Comparison of ENCODE assay signal across 11 cellular contexts in the genomic region with DNA sequence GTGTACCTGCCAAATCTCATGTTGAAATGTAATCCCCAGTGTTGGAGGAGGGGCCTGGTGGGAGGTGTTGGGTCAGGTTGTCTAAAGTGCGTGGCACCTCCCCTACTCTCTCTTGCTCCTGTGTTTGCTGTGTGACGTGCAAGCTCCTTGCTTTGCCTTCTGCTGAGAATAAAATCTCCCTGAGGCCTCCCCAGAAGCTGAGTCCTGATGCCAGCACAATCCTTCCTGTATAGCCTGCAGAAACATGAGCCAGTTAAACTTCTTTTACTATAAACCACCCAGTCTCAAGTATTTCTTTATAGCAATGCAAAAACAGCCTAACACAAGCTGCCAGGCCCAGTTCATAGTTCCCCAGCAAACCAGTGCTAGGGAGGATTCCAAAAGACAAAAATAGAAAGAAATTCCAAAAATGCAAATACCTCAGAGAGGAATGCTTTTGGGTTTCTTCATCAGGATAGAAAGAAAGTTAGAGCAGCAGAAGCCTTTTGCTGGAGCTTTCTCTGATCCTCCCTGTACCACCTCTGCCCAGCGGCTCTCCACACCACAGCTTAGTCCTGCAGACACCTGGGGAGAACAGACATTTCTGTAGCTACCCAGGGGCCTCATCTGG. TPM values are rescaled to one million over a fixed set of nuclear protein-coding genes. Genes with fewer than 3 reads are reported as not detected.
DNase-seq lines count a peak whose midpoint lies in the region; TF ChIP-seq lines count a peak whose summit lies in the region.
"Had no signal": no experiment of that assay in that cellular context is flagged by ENCODE, and none has a peak within 500 bp of the region (broad histone marks: within the 10 kb centered on the region; RNA-seq: fewer than 3 reads in every experiment).

No MANE protein-coding gene starts in this region.

- 36% methylated on average over 3 of the region's 3 CpGs for WGBS in suprapubic skin

- H3K27ac Mint-ChIP-seq in brain, result peak overlapping the region in 3 of 5 experiments; percentile 56 to 80 (median 73)

- TF ChIP-seq CTCF in brain (conservative IDR thresholded peaks at IDR 0.05) (no peak), suprapubic skin (IDR thresholded peaks at IDR 0.05) (no peak)

- no peak for TF ChIP-seq POLR2A in suprapubic skin (IDR thresholded peaks at IDR 0.05)

- H3K27me3 Mint-ChIP-seq in brain, result peaks cover 7% of the 10 kb centered on the region
- H3K27me3 Mint-ChIP-seq: stimulated activated naive CD8-positive, alpha-beta T cell treated with anti-CD3 and anti-CD28 coated beads, Interleukin-15, amount 100 ng/mL, for 72 hours had no signal

- H3K9me3 ChIP-seq in suprapubic skin, result no peaks in the 10 kb centered on the region

- TF ChIP-seq EP300 in suprapubic skin (IDR thresholded peaks at IDR 0.05), result no peak

- DNase-seq in HuH-7.5 (ENCODE audit: low spot score) (peak; percentile 54), kidney glomerular epithelial cell (lab: John Stamatoyannopoulos, UW) (peak; percentile 51), suprapubic skin (ENCODE audit: low spot score in 2 of 2) (peak in 1 of 2 donors; percentile 43), NCI-H2171 treated with DMSO at 0.1 percent for 48 hours (lab: John Stamatoyannopoulos, UW) (no peak), iPS-NIHi7 (ENCODE audit: extremely low spot score) (no peak), DMS79 (lab: John Stamatoyannopoulos, UW) (no peak), NCI-H69 (lab: John Stamatoyannopoulos, UW) (no peak)
- DNase-seq: NCI-H146; retina; stimulated activated naive CD8-positive, alpha-beta T cell treated with anti-CD3 and anti-CD28 coated beads, Interleukin-15, amount 100 ng/mL, for 72 hours had no signal

- H3K4me3 Mint-ChIP-seq in brain, result no peak overlapping the region
- H3K4me3 Mint-ChIP-seq: stimulated activated naive CD8-positive, alpha-beta T cell treated with anti-CD3 and anti-CD28 coated beads, Interleukin-15, amount 100 ng/mL, for 72 hours had no signal

- H3K4me3 ChIP-seq in suprapubic skin, result no peak overlapping the region

- peaks cover 19% of the 10 kb centered on the region for H3K4me1 ChIP-seq in suprapubic skin

- H3K4me1 Mint-ChIP-seq in brain, result peaks cover 18% of the 10 kb centered on the region
- H3K4me1 Mint-ChIP-seq: stimulated activated naive CD8-positive, alpha-beta T cell treated with anti-CD3 and anti-CD28 coated beads, Interleukin-15, amount 100 ng/mL, for 72 hours had no signal

- peaks cover 2% of the 10 kb centered on the region in 5 experiments for H3K9me3 Mint-ChIP-seq in brain

- H3K36me3 Mint-ChIP-seq in brain, result no peaks in the 10 kb centered on the region

- H3K27ac ChIP-seq in suprapubic skin, result peak overlapping the region; percentile 57

- H3K36me3 ChIP-seq in suprapubic skin, result no peaks in the 10 kb centered on the region

- H3K27me3 ChIP-seq in suprapubic skin, result no peaks in the 10 kb centered on the region

RNA-seq across cellular contexts. Expression of gene CDV3, which starts 25.9 kb away (rescaled TPM):
- polyA plus RNA-seq in brain (ENCODE audit: insufficient read depth, low read depth, low replicate concordance), result 61.4 TPM
- 100 to 1,000 TPM in 2 of 4 donors, 10 to 100 TPM in 2; 75.9 to 122 (median 98.7) TPM for total RNA-seq in suprapubic skin

Comparison
In these comparisons a context has a peak if more than half of its experiments do, and no peak if none do; other contexts are left out.
1. DNase-seq: peak in HuH-7.5 (single experiment) and kidney glomerular epithelial cell (single experiment); none in NCI-H2171 treated with DMSO at 0.1 percent for 48 hours (single experiment), iPS-NIHi7 (single experiment), DMS79 (single experiment) and NCI-H69 (single experiment).